ENCODE assay signal across 12 cellular contexts in the genomic region with DNA sequence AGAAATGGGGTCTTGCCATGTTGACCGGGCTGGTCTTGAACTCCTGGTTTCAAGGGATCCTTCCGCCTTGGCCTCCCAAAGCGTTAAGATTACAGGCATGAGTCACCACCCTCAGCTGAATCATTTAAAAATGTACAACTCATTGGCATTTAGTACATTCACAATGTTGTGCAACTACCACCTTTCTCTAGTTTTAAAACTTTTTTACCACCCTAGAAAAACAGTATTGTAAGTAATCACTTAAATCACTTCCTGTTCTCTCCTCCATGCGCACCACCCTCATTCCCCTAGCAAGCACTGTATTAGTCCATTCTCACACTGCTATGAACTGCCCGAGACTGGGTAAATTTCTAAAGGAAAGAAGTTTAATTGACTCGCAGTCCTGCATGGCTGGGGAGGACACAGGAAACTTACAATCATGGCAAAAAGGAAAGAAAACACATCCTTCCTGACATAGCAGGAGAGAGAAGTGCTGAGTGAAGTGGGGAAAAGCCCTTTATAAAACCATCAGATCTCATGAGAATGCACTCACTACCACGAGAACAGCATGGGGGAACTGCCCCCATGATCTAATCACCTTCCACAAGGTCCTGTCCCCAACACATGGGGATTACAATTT. TPM values are rescaled to one million over a fixed set of nuclear protein-coding genes. Genes with fewer than 3 reads are reported as not detected.
DNase-seq lines count a peak whose midpoint lies in the region; ATAC-seq and TF ChIP-seq lines count a peak whose summit lies in the region.
"Had no signal": no experiment of that assay in that cellular context is flagged by ENCODE, and none has a peak within 500 bp of the region (broad histone marks: within the 10 kb centered on the region; RNA-seq: fewer than 3 reads in every experiment).

No MANE protein-coding gene starts in this region.

- H3K9me3 Mint-ChIP-seq in HFFc6 = no peaks in the 10 kb centered on the region
- no peaks in the 10 kb centered on the region for H3K9me3 Mint-ChIP-seq in activated T-helper 17 cell treated with anti-CD3 and anti-CD28 coated beads, Interleukin-2, amount 50 U/mL, for 72 hours

- H3K27me3 Mint-ChIP-seq in HFFc6 (ENCODE audit: insufficient read depth) = peaks cover 11% of the 10 kb centered on the region
- no peaks in the 10 kb centered on the region for H3K27me3 Mint-ChIP-seq in activated T-helper 17 cell treated with anti-CD3 and anti-CD28 coated beads, Interleukin-2, amount 50 U/mL, for 72 hours

- peak overlapping the region; percentile 88 for H3K27ac ChIP-seq in ACC112 (ENCODE audit: low read depth, low read length)
- H3K27ac ChIP-seq: SK-N-MC, upper lobe of left lung had no signal

- peak overlapping the region; percentile 61 for H3K27ac Mint-ChIP-seq in HFFc6
- H3K27ac Mint-ChIP-seq in activated T-helper 17 cell treated with anti-CD3 and anti-CD28 coated beads, Interleukin-2, amount 50 U/mL, for 72 hours = peak overlapping the region; percentile 47

- H3K36me3 Mint-ChIP-seq in HFFc6 (ENCODE audit: low read depth) = no peaks in the 10 kb centered on the region
- H3K36me3 Mint-ChIP-seq in activated T-helper 17 cell treated with anti-CD3 and anti-CD28 coated beads, Interleukin-2, amount 50 U/mL, for 72 hours (ENCODE audit: low read depth) = peaks cover 2% of the 10 kb centered on the region

- TF ChIP-seq CTCF in HFFc6 (IDR thresholded peaks at IDR 0.05) = no peak

- H2AFZ ChIP-seq in ACC112 (ENCODE audit: low read length, unreplicated experiment) = peak overlapping the region; percentile 19

- H3K36me3 ChIP-seq in ACC112 (ENCODE audit: insufficient read depth, low read length) = no peaks in the 10 kb centered on the region
- H3K36me3 ChIP-seq: upper lobe of left lung had no signal

- ATAC-seq in activated T-helper 17 cell treated with anti-CD3 and anti-CD28 coated beads, Interleukin-2, amount 50 U/mL, for 72 hours (replicated peaks) = peak; percentile 88
- ATAC-seq in GM19324 (IDR thresholded peaks at IDR 0.05; ENCODE audit: low FRiP score, unreplicated experiment) = no peak
- no peak for ATAC-seq in GM19035 (IDR thresholded peaks at IDR 0.05; ENCODE audit: unreplicated experiment)
- no peak for ATAC-seq in HG02840 (IDR thresholded peaks at IDR 0.05; ENCODE audit: low FRiP score, unreplicated experiment)

- peaks cover 22% of the 10 kb centered on the region for H3K4me1 ChIP-seq in ACC112 (ENCODE audit: control insufficient read depth, insufficient read depth, low read length, unreplicated experiment)
- H3K4me1 ChIP-seq: Caco-2 had no signal

- H3K79me2 ChIP-seq in ACC112 (ENCODE audit: control insufficient read depth, insufficient read depth, low read length, unreplicated experiment) = no peaks in the 10 kb centered on the region

- DNase-seq in HFFc6 (peak; percentile 55), foreskin melanocyte (peak; percentile 60), NCI-H526 (lab: John Stamatoyannopoulos, UW) (no peak)
- DNase-seq: Caco-2, NCI-H187, upper lobe of left lung had no signal

- H3K4me3 Mint-ChIP-seq in HFFc6 = no peak overlapping the region
- peak overlapping the region; percentile 6 for H3K4me3 Mint-ChIP-seq in activated T-helper 17 cell treated with anti-CD3 and anti-CD28 coated beads, Interleukin-2, amount 50 U/mL, for 72 hours

- H3K4me1 Mint-ChIP-seq in HFFc6 (ENCODE audit: low read depth) = peaks cover 14% of the 10 kb centered on the region
- no peaks in the 10 kb centered on the region for H3K4me1 Mint-ChIP-seq in activated T-helper 17 cell treated with anti-CD3 and anti-CD28 coated beads, Interleukin-2, amount 50 U/mL, for 72 hours

- H3K27me3 ChIP-seq in ACC112 (ENCODE audit: insufficient read depth, low read length) = no peaks in the 10 kb centered on the region
- H3K27me3 ChIP-seq: upper lobe of left lung had no signal

- H3K4me3 ChIP-seq in ACC112 (ENCODE audit: low read depth, low read length) = peak overlapping the region; percentile 2; the same call in 1 of the 2 replicates
- H3K4me3 ChIP-seq: SK-N-MC, upper lobe of left lung had no signal

RNA-seq across cellular contexts. Expression of gene THEM5, which starts 14.4 kb away (rescaled TPM):
- not detected for total RNA-seq in HFFc6 (2021; fragmentation: NEBNext Ultra II Directional; extraction: Animal tissue kit (Norgen Biotek cat#: 25700))
- total RNA-seq in activated T-helper 17 cell treated with anti-CD3 and anti-CD28 coated beads, Interleukin-2, amount 50 U/mL, for 72 hours = not detected
- total RNA-seq: Caco-2, upper lobe of left lung had no signal

RNA-seq across cellular contexts. Expression of gene C2CD4D, which starts 28.3 kb away (rescaled TPM):
- not detected for total RNA-seq in HFFc6 (2021; fragmentation: NEBNext Ultra II Directional; extraction: Animal tissue kit (Norgen Biotek cat#: 25700))
- total RNA-seq in activated T-helper 17 cell treated with anti-CD3 and anti-CD28 coated beads, Interleukin-2, amount 50 U/mL, for 72 hours = 1 to 10 TPM; 3.9 to 5.6 TPM

RNA-seq across cellular contexts. Expression of gene RORC, which starts 36.3 kb away (rescaled TPM):
- total RNA-seq in HFFc6 (2021; fragmentation: NEBNext Ultra II Directional; extraction: Animal tissue kit (Norgen Biotek cat#: 25700)) = not detected
- total RNA-seq in activated T-helper 17 cell treated with anti-CD3 and anti-CD28 coated beads, Interleukin-2, amount 50 U/mL, for 72 hours = 10 to 100 TPM; 39.5 to 55.2 TPM
- total RNA-seq: Caco-2 had no signal

RNA-seq across cellular contexts. Expression of gene THEM4, which starts 41.4 kb away (rescaled TPM):
- total RNA-seq in HFFc6 (2021; fragmentation: NEBNext Ultra II Directional; extraction: Animal tissue kit (Norgen Biotek cat#: 25700)) = 10 to 100 TPM in 1 of 6 experiments, 1 to 10 TPM in 5; 8.0 to 10.1 (median 9.3) TPM
- total RNA-seq in activated T-helper 17 cell treated with anti-CD3 and anti-CD28 coated beads, Interleukin-2, amount 50 U/mL, for 72 hours = 10 to 100 TPM; 26.6 to 33.0 TPM

Comparison
In these comparisons a context has a peak if more than half of its experiments do, and no peak if none do; other contexts are left out.
1. DNase-seq: peak in HFFc6 (single experiment) and foreskin melanocyte (single experiment); none in NCI-H526 (0 of 2).
2. RNA of gene C2CD4D, which starts 28.3 kb away (total RNA-seq): 3.9 to 5.6 TPM in activated T-helper 17 cell treated with anti-CD3 and anti-CD28 coated beads, Interleukin-2, amount 50 U/mL, for 72 hours; not detected in HFFc6; every median in the first group is over 4 times any median in the second.
3. RNA of gene RORC, which starts 36.3 kb away (total RNA-seq): 39.5 to 55.2 TPM in activated T-helper 17 cell treated with anti-CD3 and anti-CD28 coated beads, Interleukin-2, amount 50 U/mL, for 72 hours; not detected in HFFc6; every median in the first group is over 10 times any median in the second.